ENCODE assay signal across 28 cellular contexts in genomic region chr9:125654121-125654520, GRCh38. TPM values are rescaled to one million over a fixed set of nuclear protein-coding genes. Genes with fewer than 3 reads are reported as not detected.
DNase-seq lines count a peak whose midpoint lies in the region; FAIRE-seq and TF ChIP-seq lines count a peak whose summit lies in the region.
"Had no signal": no experiment of that assay in that cellular context is flagged by ENCODE, and none has a peak within 500 bp of the region (broad histone marks: within the 10 kb centered on the region; RNA-seq: fewer than 3 reads in every experiment).

No MANE protein-coding gene starts in this region.

- H3K4me1 Mint-ChIP-seq in activated CD4-positive, alpha-beta memory T cell treated with anti-CD3 and anti-CD28 coated beads, Interleukin-2, amount 10 ng/mL, durations not matched to agents 7 days and 5 days, result peaks cover 14% of the 10 kb centered on the region
- peaks cover 14% of the 10 kb centered on the region for H3K4me1 Mint-ChIP-seq in activated CD4-positive, alpha-beta T cell treated with anti-CD3 and anti-CD28 coated beads, Interleukin-2, amount 10 ng/mL, durations not matched to agents 7 days and 5 days

- DNase-seq in ELF-1 (ENCODE audit: low read depth, low spot score) (peak; percentile 34), H1 (ENCODE audit: low read depth in 1 of 2, low spot score in 2 of 2) (peak in 1 of 2 experiments; percentile 51), iPS-NIHi11 (ENCODE audit: low spot score) (peak; percentile 43), NCI-H226 (no peak), caudate nucleus (lab: John Stamatoyannopoulos, UW) (no peak)
- no peak for DNase-seq in activated CD4-positive, alpha-beta memory T cell treated with anti-CD3 and anti-CD28 coated beads, Interleukin-2, amount 10 ng/mL, durations not matched to agents 7 days and 5 days
- DNase-seq in activated CD4-positive, alpha-beta T cell treated with anti-CD3 and anti-CD28 coated beads, Interleukin-2, amount 10 ng/mL, durations not matched to agents 7 days and 5 days, result no peak
- DNase-seq: amygdala; DMS79; GF-D8; GM23248; head of caudate nucleus; Karpas-422; mammary epithelial cell; NCI-H1417; NCI-H2029; NCI-H526 treated with DMSO at 0.1 percent for 48 hours; Peyer's patch; SHP77 treated with DMSO at 0.1 percent for 48 hours; stimulated activated CD4-positive, alpha-beta T cell treated with anti-CD3 and anti-CD28 coated beads, Interleukin-15, amount 100 ng/mL, for 24 hours; upper lobe of right lung had no signal

- no peak overlapping the region for H3K18ac ChIP-seq in H1 (ENCODE audit: extremely low read depth, low read length)

- H3K9me3 Mint-ChIP-seq in activated CD4-positive, alpha-beta memory T cell treated with anti-CD3 and anti-CD28 coated beads, Interleukin-2, amount 10 ng/mL, durations not matched to agents 7 days and 5 days, result no peaks in the 10 kb centered on the region
- no peaks in the 10 kb centered on the region for H3K9me3 Mint-ChIP-seq in activated CD4-positive, alpha-beta T cell treated with anti-CD3 and anti-CD28 coated beads, Interleukin-2, amount 10 ng/mL, durations not matched to agents 7 days and 5 days
- H3K9me3 Mint-ChIP-seq: activated naive CD4-positive, alpha-beta T cell treated with anti-CD3 and anti-CD28 coated beads, Interleukin-2, amount 50 U/mL, for 72 hours; activated T-helper 17 cell treated with anti-CD3 and anti-CD28 coated beads, Interleukin-2, amount 50 U/mL, for 72 hours; natural killer cell treated with Interleukin-12 subunit alpha and Interleukin-12 subunit beta and Interleukin-15 and Interleukin-18, amount 100 ng/mL, for 72 hours; stimulated activated effector memory CD8-positive, alpha-beta T cell treated with anti-CD3 and anti-CD28 coated beads, Interleukin-12 subunit alpha, Interleukin-12 subunit beta, amount 100 ng/mL, for 72 hours; T-helper 2 cell treated with Interferon-gamma antibody and Interleukin-4, amounts not matched to agents 5 μg/mL and 100 μg/mL, for 36 hours had no signal

- TF ChIP-seq POLR2A in H1 (IDR thresholded peaks at IDR 0.05; ENCODE audit: control extremely low read depth in 1 of 2, low read depth in 2 of 2, low read length in 2 of 2), result no peak

- no peak overlapping the region for H2BK120ac ChIP-seq in H1 (replicated peaks; ENCODE audit: low read depth, low read length)

- peak overlapping the region; percentile 96; the same call in 1 of the 2 replicates for H2BK5ac ChIP-seq in H1 (ENCODE audit: low read depth, low read length)

- H3K14ac ChIP-seq in H1 (ENCODE audit: insufficient read length), result no peak overlapping the region

- CTCF ChIA-PET in H1 (lab: Charles Lee; ENCODE audit: partially characterized antibody), result no interaction called here
- CTCF ChIA-PET in activated CD4-positive, alpha-beta memory T cell treated with anti-CD3 and anti-CD28 coated beads, Interleukin-2, amount 10 ng/mL, durations not matched to agents 7 days and 5 days (lab: Charles Lee), result no interaction called here
- CTCF ChIA-PET in activated CD4-positive, alpha-beta T cell treated with anti-CD3 and anti-CD28 coated beads, Interleukin-2, amount 10 ng/mL, durations not matched to agents 7 days and 5 days (lab: Charles Lee), result no interaction called here

- H3K36me3 Mint-ChIP-seq in activated CD4-positive, alpha-beta memory T cell treated with anti-CD3 and anti-CD28 coated beads, Interleukin-2, amount 10 ng/mL, durations not matched to agents 7 days and 5 days (ENCODE audit: low read depth), result peaks cover 11% of the 10 kb centered on the region
- H3K36me3 Mint-ChIP-seq in activated CD4-positive, alpha-beta T cell treated with anti-CD3 and anti-CD28 coated beads, Interleukin-2, amount 10 ng/mL, durations not matched to agents 7 days and 5 days (ENCODE audit: low read depth), result peaks cover 15% of the 10 kb centered on the region
- H3K36me3 Mint-ChIP-seq: stimulated activated effector memory CD8-positive, alpha-beta T cell treated with anti-CD3 and anti-CD28 coated beads, Interleukin-12 subunit alpha, Interleukin-12 subunit beta, amount 100 ng/mL, for 72 hours had no signal

- H3K9ac ChIP-seq in HUES48 (ENCODE audit: low read depth, low read length), result peak overlapping the region; percentile 40
- H3K9ac ChIP-seq in H1 (replicated peaks in 1 of 4; ENCODE audit: extremely low read depth in 1 of 4, low read depth in 3 of 4, low read length in 3 of 4), result no peak overlapping the region
- H3K9ac ChIP-seq: GM23248 had no signal

- H3K27ac ChIP-seq in HUES48 (ENCODE audit: low read depth, low read length) (peak overlapping the region; percentile 90), H1 (ENCODE audit: low read depth, low read length) (peak overlapping the region; percentile 13; the same call in 1 of the 2 replicates), caudate nucleus (ENCODE audit: low read depth, low read length) (no peak overlapping the region)
- H3K27ac ChIP-seq: A549, GM23248, Peyer's patch, upper lobe of right lung had no signal

- no peaks in the 10 kb centered on the region for H3K23me2 ChIP-seq in H1 (ENCODE audit: low read depth, low read length)

- peak overlapping the region; percentile 42; the same call in 1 of the 2 replicates for H2BK12ac ChIP-seq in H1 (ENCODE audit: low read depth, low read length)

- no peaks in the 10 kb centered on the region for H3K36me3 ChIP-seq in HUES48 (ENCODE audit: control insufficient read depth, insufficient read depth, low read length)
- no peaks in the 10 kb centered on the region; a peak in 1 of 8 replicates for H3K36me3 ChIP-seq in H1 (ENCODE audit: control insufficient read depth in 2 of 4, insufficient read depth in 4 of 4, low read length in 3 of 4)
- H3K36me3 ChIP-seq: Peyer's patch had no signal

- H2BK20ac ChIP-seq in H1 (ENCODE audit: low read length), result peak overlapping the region; percentile 41; the same call in 1 of the 2 replicates

- FAIRE-seq in H1 (lab: Jason Lieb, UNC), result peak; percentile 98
- FAIRE-seq: A549 had no signal

- TF ChIP-seq CTCF in H1 (IDR thresholded peaks at IDR 0.05; ENCODE audit: control extremely low read depth in 1 of 3, insufficient read depth in 1 of 3, low read depth in 1 of 3, low read length in 3 of 3), result no peak

- H2BK15ac ChIP-seq in H1 (ENCODE audit: low read length), result no peak overlapping the region

- no peak overlapping the region for H3K4ac ChIP-seq in H1 (replicated peaks; ENCODE audit: insufficient read length, low read depth, low read length)

- H3K56ac ChIP-seq in H1 (replicated peaks; ENCODE audit: insufficient read length, low read depth, low read length), result no peak overlapping the region

- no peak overlapping the region for H2AFZ ChIP-seq in H1 (ENCODE audit: low read length)
- H2AFZ ChIP-seq: GM23248 had no signal

- H4K8ac ChIP-seq in H1 (ENCODE audit: extremely low read depth, insufficient read depth, low read length), result no peak overlapping the region

- H3K79me1 ChIP-seq in H1 (ENCODE audit: low read depth, low read length), result no peaks in the 10 kb centered on the region

- POLR2A ChIA-PET in H1 (lab: Charles Lee; ENCODE audit: partially characterized antibody), result no interaction called here
- POLR2A ChIA-PET in activated CD4-positive, alpha-beta memory T cell treated with anti-CD3 and anti-CD28 coated beads, Interleukin-2, amount 10 ng/mL, durations not matched to agents 7 days and 5 days (lab: Charles Lee), result no interaction called here
- POLR2A ChIA-PET in activated CD4-positive, alpha-beta T cell treated with anti-CD3 and anti-CD28 coated beads, Interleukin-2, amount 10 ng/mL, durations not matched to agents 7 days and 5 days (lab: Charles Lee), result no interaction called here

- no peak overlapping the region for H4K5ac ChIP-seq in H1 (ENCODE audit: insufficient read length, low read depth, low read length)

- no peak overlapping the region for H3K4me3 Mint-ChIP-seq in activated CD4-positive, alpha-beta memory T cell treated with anti-CD3 and anti-CD28 coated beads, Interleukin-2, amount 10 ng/mL, durations not matched to agents 7 days and 5 days
- no peak overlapping the region for H3K4me3 Mint-ChIP-seq in activated CD4-positive, alpha-beta T cell treated with anti-CD3 and anti-CD28 coated beads, Interleukin-2, amount 10 ng/mL, durations not matched to agents 7 days and 5 days
- H3K4me3 Mint-ChIP-seq: activated T-helper 17 cell treated with anti-CD3 and anti-CD28 coated beads, Interleukin-2, amount 50 U/mL, for 72 hours; natural killer cell treated with Interleukin-12 subunit alpha and Interleukin-12 subunit beta and Interleukin-15 and Interleukin-18, amount 100 ng/mL, for 72 hours; stimulated activated effector memory CD8-positive, alpha-beta T cell treated with anti-CD3 and anti-CD28 coated beads, Interleukin-12 subunit alpha, Interleukin-12 subunit beta, amount 100 ng/mL, for 72 hours; T-helper 2 cell treated with Interferon-gamma antibody and Interleukin-4, amounts not matched to agents 5 μg/mL and 100 μg/mL, for 36 hours had no signal

- peaks cover 84% of the 10 kb centered on the region for H3K4me1 ChIP-seq in HUES48 (ENCODE audit: control insufficient read depth, insufficient read depth, low read length)
- H3K4me1 ChIP-seq in H1 (replicated peaks in 1 of 4; ENCODE audit: control insufficient read depth in 3 of 4, insufficient read depth in 4 of 4, low read length in 3 of 4), result peaks cover 7 to 39% (median 27%) of the 10 kb centered on the region in 4 experiments; a peak in 6 of 7 replicates
- H3K4me1 ChIP-seq: Peyer's patch had no signal

- H2AK5ac ChIP-seq in H1 (ENCODE audit: low read depth, low read length), result no peak overlapping the region

- no peak for TF ChIP-seq EP300 in H1 (IDR thresholded peaks at IDR 0.05; ENCODE audit: borderline replicate concordance in 1 of 2, low read depth in 2 of 2, low read length in 2 of 2)

- peak overlapping the region; percentile 41 to 57 for H3K4me2 ChIP-seq in H1 (ENCODE audit: insufficient read depth in 1 of 2, low read depth in 2 of 2, low read length in 2 of 2)
- H3K4me2 ChIP-seq: A549 had no signal

- peaks cover 0 to 52% of the 10 kb centered on the region in 2 experiments; a peak in 2 of 4 replicates for H3K79me2 ChIP-seq in H1 (ENCODE audit: control insufficient read depth in 1 of 2, insufficient read depth in 2 of 2, low read length in 2 of 2)

- WGBS in H1 (ENCODE audit: extremely low coverage in 1 of 2, insufficient coverage in 1 of 2, insufficient read length in 1 of 2, insufficient replicate concordance in 2 of 2, low coverage in 1 of 2, low lambda C conversion rate in 2 of 2, missing lambda C conversion rate in 1 of 2), 2 experiments, result 8% methylated on average over 5 of the region's 5 CpGs; no CpG with 5 or more reads in 1 of the 2 experiments

- H4K91ac ChIP-seq in H1 (replicated peaks; ENCODE audit: insufficient read length, low read length), result no peak overlapping the region

- no peaks in the 10 kb centered on the region for H4K20me1 ChIP-seq in H1 (replicated peaks in 1 of 2; ENCODE audit: control insufficient read depth in 1 of 2, insufficient read depth in 2 of 2, low read length in 2 of 2)

- H3K27ac Mint-ChIP-seq in activated CD4-positive, alpha-beta memory T cell treated with anti-CD3 and anti-CD28 coated beads, Interleukin-2, amount 10 ng/mL, durations not matched to agents 7 days and 5 days, result no peak overlapping the region
- no peak overlapping the region for H3K27ac Mint-ChIP-seq in activated CD4-positive, alpha-beta T cell treated with anti-CD3 and anti-CD28 coated beads, Interleukin-2, amount 10 ng/mL, durations not matched to agents 7 days and 5 days
- H3K27ac Mint-ChIP-seq: activated naive CD4-positive, alpha-beta T cell treated with anti-CD3 and anti-CD28 coated beads, Interleukin-2, amount 50 U/mL, for 72 hours; activated T-helper 17 cell treated with anti-CD3 and anti-CD28 coated beads, Interleukin-2, amount 50 U/mL, for 72 hours; natural killer cell treated with Interleukin-12 subunit alpha and Interleukin-12 subunit beta and Interleukin-15 and Interleukin-18, amount 100 ng/mL, for 72 hours; stimulated activated effector memory CD8-positive, alpha-beta T cell treated with anti-CD3 and anti-CD28 coated beads, Interleukin-12 subunit alpha, Interleukin-12 subunit beta, amount 100 ng/mL, for 72 hours; T-helper 2 cell treated with Interferon-gamma antibody and Interleukin-4, amounts not matched to agents 5 μg/mL and 100 μg/mL, for 36 hours had no signal

- H3K27me3 ChIP-seq in HUES48 (ENCODE audit: control insufficient read depth, insufficient read depth, low read length) (no peaks in the 10 kb centered on the region), H1 (replicated peaks in 1 of 4; ENCODE audit: control insufficient read depth in 3 of 4, extremely low read depth in 1 of 4, insufficient read depth in 3 of 4, low read length in 3 of 4) (no peaks in the 10 kb centered on the region)
- H3K27me3 ChIP-seq: Peyer's patch, upper lobe of right lung had no signal

- peak overlapping the region; percentile 24 for H3K4me3 ChIP-seq in HUES48 (ENCODE audit: low read depth, low read length)
- H3K4me3 ChIP-seq in H1 (ENCODE audit: extremely low read depth in 1 of 4, insufficient read depth in 2 of 4, low read depth in 3 of 4, low read length in 4 of 4), result peak overlapping the region in 2 of 4 experiments; percentile 7 to 23; a peak in 2 of 8 replicates
- H3K4me3 ChIP-seq: A549, GM23248, Peyer's patch, upper lobe of right lung had no signal

- TF ChIP-seq RAD21 in H1 (IDR thresholded peaks at IDR 0.05 in 1 of 2, conservative IDR thresholded peaks at IDR 0.05 in 1 of 2; ENCODE audit: low read depth in 2 of 2, low read length in 2 of 2), result no peak

- no peak overlapping the region for H3K23ac ChIP-seq in H1 (ENCODE audit: insufficient read length)

- H3K9me3 ChIP-seq in HUES48 (ENCODE audit: control insufficient read depth, insufficient read depth, low read length), result no peaks in the 10 kb centered on the region
- H3K9me3 ChIP-seq in H1 (ENCODE audit: insufficient read depth in 2 of 2, low read depth in 1 of 2, low read length in 1 of 2), result no peaks in the 10 kb centered on the region
- H3K9me3 ChIP-seq: A549, Peyer's patch, upper lobe of right lung had no signal

- H3K27me3 Mint-ChIP-seq in activated CD4-positive, alpha-beta memory T cell treated with anti-CD3 and anti-CD28 coated beads, Interleukin-2, amount 10 ng/mL, durations not matched to agents 7 days and 5 days, result no peaks in the 10 kb centered on the region
- H3K27me3 Mint-ChIP-seq in activated CD4-positive, alpha-beta T cell treated with anti-CD3 and anti-CD28 coated beads, Interleukin-2, amount 10 ng/mL, durations not matched to agents 7 days and 5 days, result no peaks in the 10 kb centered on the region
- H3K27me3 Mint-ChIP-seq: activated T-helper 17 cell treated with anti-CD3 and anti-CD28 coated beads, Interleukin-2, amount 50 U/mL, for 72 hours; natural killer cell treated with Interleukin-12 subunit alpha and Interleukin-12 subunit beta and Interleukin-15 and Interleukin-18, amount 100 ng/mL, for 72 hours had no signal

RNA-seq across cellular contexts. Expression of gene MAPKAP1, which starts 52.9 kb away (rescaled TPM):
- 140 and 146 TPM in 2 replicates for total RNA-seq in H1 (2021; fragmentation: NEBNext Ultra II Directional; extraction: Animal tissue kit (Norgen Biotek cat#: 25700))
- polyA plus RNA-seq in H1 (2011; rRNA removed), result 79.2 and 101 TPM in 2 replicates
- 85.1 TPM for polyA plus RNA-seq in H1 (2011; cell fraction: cytosol; rRNA removed)
- 106 TPM for polyA plus RNA-seq in H1 (2011; cell fraction: nucleus; rRNA removed)
- polyA plus RNA-seq in H1 (2012, experiment 1 of 2), result 86.0 to 98.9 TPM (median 91.5 TPM) in 4 replicates
- 41.8 TPM for polyA plus RNA-seq in H1 (2012, experiment 2 of 2)
- polyA plus RNA-seq in H1 (2013, experiment 1 of 2), result 89.0 TPM
- 86.7 TPM for polyA plus RNA-seq in H1 (2013, experiment 2 of 2)
- polyA minus RNA-seq in H1 (2011; rRNA and poly(A)+ RNA removed), result 117 and 131 TPM in 2 replicates
- polyA minus RNA-seq in H1 (2011; cell fraction: cytosol; rRNA and poly(A)+ RNA removed), result 31.9 TPM
- 97.4 TPM for polyA minus RNA-seq in H1 (2011; cell fraction: nucleus; rRNA and poly(A)+ RNA removed)
- 10 to 100 TPM; 47.2 to 48.0 TPM for total RNA-seq in activated CD4-positive, alpha-beta memory T cell treated with anti-CD3 and anti-CD28 coated beads, Interleukin-2, amount 10 ng/mL, durations not matched to agents 7 days and 5 days
- total RNA-seq in activated CD4-positive, alpha-beta T cell treated with anti-CD3 and anti-CD28 coated beads, Interleukin-2, amount 10 ng/mL, durations not matched to agents 7 days and 5 days, result 10 to 100 TPM; 58.7 to 63.6 TPM

Comparison
In these comparisons a context has a peak if more than half of its experiments do, and no peak if none do; other contexts are left out.
1. DNase-seq: peak in ELF-1 (single experiment) and iPS-NIHi11 (single experiment); none in activated CD4-positive, alpha-beta memory T cell treated with anti-CD3 and anti-CD28 coated beads, Interleukin-2, amount 10 ng/mL, durations not matched to agents 7 days and 5 days (single experiment), activated CD4-positive, alpha-beta T cell treated with anti-CD3 and anti-CD28 coated beads, Interleukin-2, amount 10 ng/mL, durations not matched to agents 7 days and 5 days (single experiment), NCI-H226 (single experiment) and caudate nucleus (0 of 61).